ENCODE assay signal across 1 cellular context in the genomic region with DNA sequence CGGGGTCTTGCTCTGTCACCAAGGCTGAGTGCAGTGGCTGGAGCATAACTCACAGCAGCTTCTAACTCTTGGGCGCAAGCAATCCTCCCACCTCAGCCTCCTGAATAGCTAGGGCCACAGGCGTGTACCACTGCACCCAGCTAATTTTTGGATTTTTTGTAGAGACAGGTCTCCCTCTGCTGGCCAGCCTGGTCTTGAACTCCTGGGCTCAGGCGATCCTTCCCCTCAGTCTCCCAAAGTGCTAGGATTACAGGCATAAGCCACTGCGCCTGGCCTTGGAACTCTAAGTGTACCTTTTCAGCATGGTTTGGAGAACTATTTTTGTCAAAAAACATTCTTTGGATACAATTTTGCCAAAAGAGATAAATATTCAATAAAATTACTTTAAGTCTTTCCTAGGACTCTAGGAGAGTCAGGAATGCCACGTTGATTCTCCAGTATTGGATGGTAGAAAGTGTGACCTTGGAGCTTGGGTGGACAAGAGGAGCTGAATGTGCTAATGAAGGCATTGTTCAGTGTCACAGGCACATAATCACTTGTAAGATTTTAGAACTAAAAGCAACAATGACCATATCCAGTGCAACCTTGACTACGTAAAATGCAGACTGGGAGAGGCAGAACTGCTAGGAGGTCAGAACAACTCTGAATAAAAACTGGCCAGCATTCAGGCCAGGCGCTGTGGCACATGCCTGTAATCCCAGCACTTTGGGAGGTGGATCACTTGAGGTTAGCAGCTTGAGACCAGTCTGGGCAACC.
TF ChIP-seq lines count a peak whose summit lies in the region.

No MANE protein-coding gene starts in this region.

TF ChIP-seq in HEK293, 187 proteins besides CTCF, POLR2A, EP300 and RAD21 (continued from another document):
- TF ChIP-seq, protein P1, sequence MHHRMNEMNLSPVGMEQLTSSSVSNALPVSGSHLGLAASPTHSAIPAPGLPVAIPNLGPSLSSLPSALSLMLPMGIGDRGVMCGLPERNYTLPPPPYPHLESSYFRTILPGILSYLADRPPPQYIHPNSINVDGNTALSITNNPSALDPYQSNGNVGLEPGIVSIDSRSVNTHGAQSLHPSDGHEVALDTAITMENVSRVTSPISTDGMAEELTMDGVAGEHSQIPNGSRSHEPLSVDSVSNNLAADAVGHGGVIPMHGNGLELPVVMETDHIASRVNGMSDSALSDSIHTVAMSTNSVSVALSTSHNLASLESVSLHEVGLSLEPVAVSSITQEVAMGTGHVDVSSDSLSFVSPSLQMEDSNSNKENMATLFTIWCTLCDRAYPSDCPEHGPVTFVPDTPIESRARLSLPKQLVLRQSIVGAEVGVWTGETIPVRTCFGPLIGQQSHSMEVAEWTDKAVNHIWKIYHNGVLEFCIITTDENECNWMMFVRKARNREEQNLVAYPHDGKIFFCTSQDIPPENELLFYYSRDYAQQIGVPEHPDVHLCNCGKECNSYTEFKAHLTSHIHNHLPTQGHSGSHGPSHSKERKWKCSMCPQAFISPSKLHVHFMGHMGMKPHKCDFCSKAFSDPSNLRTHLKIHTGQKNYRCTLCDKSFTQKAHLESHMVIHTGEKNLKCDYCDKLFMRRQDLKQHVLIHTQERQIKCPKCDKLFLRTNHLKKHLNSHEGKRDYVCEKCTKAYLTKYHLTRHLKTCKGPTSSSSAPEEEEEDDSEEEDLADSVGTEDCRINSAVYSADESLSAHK (tag by site-specific recombination; IDR thresholded peaks at IDR 0.05), result no peak
- TF ChIP-seq ZNF335 (tag by site-specific recombination; conservative IDR thresholded peaks at IDR 0.05), result 0 out of 2 replicates have a peak, but pooled peaks have one; percentile 15
- no peak for TF ChIP-seq ZNF629 (tag by site-specific recombination; IDR thresholded peaks at IDR 0.05)
- TF ChIP-seq SP7 (tag by site-specific recombination; IDR thresholded peaks at IDR 0.05), result 0 out of 2 replicates have a peak, but pooled peaks have one; percentile 31
- TF ChIP-seq ZNF274 (IDR thresholded peaks at IDR 0.05; ENCODE audit: low read length), result no peak
- no peak for TF ChIP-seq ZNF274 (tag by site-specific recombination; IDR thresholded peaks at IDR 0.05; ENCODE audit: borderline replicate concordance)
- peak; percentile 53; the same call in 1 of the 2 replicates for TF ChIP-seq ZBTB17 (tag by site-specific recombination; IDR thresholded peaks at IDR 0.05)
- peak; percentile 57 for TF ChIP-seq ZNF654 (tag by site-specific recombination; IDR thresholded peaks at IDR 0.05; ENCODE audit: low read depth)
- TF ChIP-seq, protein P2, sequence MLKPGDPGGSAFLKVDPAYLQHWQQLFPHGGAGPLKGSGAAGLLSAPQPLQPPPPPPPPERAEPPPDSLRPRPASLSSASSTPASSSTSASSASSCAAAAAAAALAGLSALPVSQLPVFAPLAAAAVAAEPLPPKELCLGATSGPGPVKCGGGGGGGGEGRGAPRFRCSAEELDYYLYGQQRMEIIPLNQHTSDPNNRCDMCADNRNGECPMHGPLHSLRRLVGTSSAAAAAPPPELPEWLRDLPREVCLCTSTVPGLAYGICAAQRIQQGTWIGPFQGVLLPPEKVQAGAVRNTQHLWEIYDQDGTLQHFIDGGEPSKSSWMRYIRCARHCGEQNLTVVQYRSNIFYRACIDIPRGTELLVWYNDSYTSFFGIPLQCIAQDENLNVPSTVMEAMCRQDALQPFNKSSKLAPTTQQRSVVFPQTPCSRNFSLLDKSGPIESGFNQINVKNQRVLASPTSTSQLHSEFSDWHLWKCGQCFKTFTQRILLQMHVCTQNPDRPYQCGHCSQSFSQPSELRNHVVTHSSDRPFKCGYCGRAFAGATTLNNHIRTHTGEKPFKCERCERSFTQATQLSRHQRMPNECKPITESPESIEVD (tag by site-specific recombination; IDR thresholded peaks at IDR 0.05), result no peak
- no peak for TF ChIP-seq YY1 (tag by site-specific recombination; IDR thresholded peaks at IDR 0.05)
- TF ChIP-seq OSR2 (tag by site-specific recombination; IDR thresholded peaks at IDR 0.05), result no peak
- no peak for TF ChIP-seq GFI1B (tag by site-specific recombination; IDR thresholded peaks at IDR 0.05)
- 0 out of 2 replicates have a peak, but pooled peaks have one; percentile 18 for TF ChIP-seq SCRT1 (tag by site-specific recombination; IDR thresholded peaks at IDR 0.05; ENCODE audit: borderline replicate concordance)
- 0 out of 2 replicates have a peak, but pooled peaks have one; percentile 29 for TF ChIP-seq ZNF2 (tag by site-specific recombination; IDR thresholded peaks at IDR 0.05)
- TF ChIP-seq, protein P3, sequence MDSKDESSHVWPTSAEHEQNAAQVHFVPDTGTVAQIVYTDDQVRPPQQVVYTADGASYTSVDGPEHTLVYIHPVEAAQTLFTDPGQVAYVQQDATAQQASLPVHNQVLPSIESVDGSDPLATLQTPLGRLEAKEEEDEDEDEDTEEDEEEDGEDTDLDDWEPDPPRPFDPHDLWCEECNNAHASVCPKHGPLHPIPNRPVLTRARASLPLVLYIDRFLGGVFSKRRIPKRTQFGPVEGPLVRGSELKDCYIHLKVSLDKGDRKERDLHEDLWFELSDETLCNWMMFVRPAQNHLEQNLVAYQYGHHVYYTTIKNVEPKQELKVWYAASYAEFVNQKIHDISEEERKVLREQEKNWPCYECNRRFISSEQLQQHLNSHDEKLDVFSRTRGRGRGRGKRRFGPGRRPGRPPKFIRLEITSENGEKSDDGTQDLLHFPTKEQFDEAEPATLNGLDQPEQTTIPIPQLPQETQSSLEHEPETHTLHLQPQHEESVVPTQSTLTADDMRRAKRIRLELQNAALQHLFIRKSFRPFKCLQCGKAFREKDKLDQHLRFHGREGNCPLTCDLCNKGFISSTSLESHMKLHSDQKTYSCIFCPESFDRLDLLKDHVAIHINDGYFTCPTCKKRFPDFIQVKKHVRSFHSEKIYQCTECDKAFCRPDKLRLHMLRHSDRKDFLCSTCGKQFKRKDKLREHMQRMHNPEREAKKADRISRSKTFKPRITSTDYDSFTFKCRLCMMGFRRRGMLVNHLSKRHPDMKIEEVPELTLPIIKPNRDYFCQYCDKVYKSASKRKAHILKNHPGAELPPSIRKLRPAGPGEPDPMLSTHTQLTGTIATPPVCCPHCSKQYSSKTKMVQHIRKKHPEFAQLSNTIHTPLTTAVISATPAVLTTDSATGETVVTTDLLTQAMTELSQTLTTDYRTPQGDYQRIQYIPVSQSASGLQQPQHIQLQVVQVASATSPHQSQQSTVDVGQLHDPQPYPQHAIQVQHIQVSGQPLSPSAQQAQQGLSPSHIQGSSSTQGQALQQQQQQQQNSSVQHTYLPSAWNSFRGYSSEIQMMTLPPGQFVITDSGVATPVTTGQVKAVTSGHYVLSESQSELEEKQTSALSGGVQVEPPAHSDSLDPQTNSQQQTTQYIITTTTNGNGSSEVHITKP (tag by site-specific recombination; IDR thresholded peaks at IDR 0.05), result peak; percentile 92
